Comparison of ENCODE assay signal across 11 cellular contexts in the genomic region with DNA sequence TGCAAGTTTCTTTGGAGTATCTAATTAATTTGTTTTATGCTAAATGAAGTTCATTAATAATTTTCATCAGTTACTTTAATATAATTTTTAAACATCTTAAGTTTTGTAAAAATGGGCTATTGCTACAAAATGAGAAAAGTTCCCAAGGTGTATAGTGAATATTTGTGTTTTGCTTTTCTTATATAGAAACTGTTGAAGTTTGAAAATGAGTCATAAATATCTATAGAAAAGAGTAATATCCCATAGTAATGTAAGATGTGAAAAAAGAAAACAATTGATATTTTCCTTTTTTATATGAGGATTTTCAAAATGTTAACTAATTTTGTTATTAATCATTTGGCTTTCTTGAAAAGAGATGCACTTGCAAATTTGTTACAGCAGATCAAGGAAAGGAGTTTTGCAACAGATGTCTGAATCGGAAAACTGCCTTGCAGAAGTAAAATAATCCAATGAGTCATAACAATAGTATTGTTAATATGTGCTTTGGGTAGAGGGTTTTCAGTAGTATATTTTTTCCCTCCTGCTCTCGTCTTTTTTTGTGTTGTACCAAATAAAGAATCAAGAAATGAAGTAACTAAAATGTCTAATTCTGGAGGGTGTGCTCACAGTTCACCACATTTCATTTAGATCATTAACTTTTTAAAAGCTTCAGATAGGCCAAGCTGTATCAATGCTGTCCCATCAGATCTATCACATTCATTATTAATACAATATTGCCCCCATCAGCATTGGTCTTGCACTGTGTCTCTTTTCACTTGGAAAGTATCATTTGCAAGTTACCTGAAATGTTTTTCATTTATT. TPM values are rescaled to one million over a fixed set of nuclear protein-coding genes. Genes with fewer than 3 reads are reported as not detected.
DNase-seq lines count a peak whose midpoint lies in the region; ATAC-seq, FAIRE-seq and TF ChIP-seq lines count a peak whose summit lies in the region.
"Had no signal": no experiment of that assay in that cellular context is flagged by ENCODE, and none has a peak within 500 bp of the region (broad histone marks: within the 10 kb centered on the region; RNA-seq: fewer than 3 reads in every experiment).

No MANE protein-coding gene starts in this region.

- H3K4me3 ChIP-seq in DND-41 (ENCODE audit: low read depth in 1 of 2, low read length in 2 of 2) (no peak overlapping the region), bronchial epithelial cell (ENCODE audit: low read depth, low read length) (no peak overlapping the region), adrenal gland (no peak overlapping the region)

- H3K4me2 ChIP-seq in DND-41 (ENCODE audit: insufficient read depth, low read length), result no peak overlapping the region

- H3K4me1 ChIP-seq in DND-41 (ENCODE audit: insufficient read depth, low read length), result no peaks in the 10 kb centered on the region
- no peaks in the 10 kb centered on the region for H3K4me1 ChIP-seq in adrenal gland (replicated peaks in 1 of 2)

- TF ChIP-seq CTCF in DND-41 (IDR thresholded peaks at IDR 0.05; ENCODE audit: borderline replicate concordance, extremely low read depth, low read length, poor library complexity, severe bottlenecking) (peak; percentile 8), bronchial epithelial cell (IDR thresholded peaks at IDR 0.05; ENCODE audit: insufficient read depth, low read length, severe bottlenecking) (no peak), adrenal gland (IDR thresholded peaks at IDR 0.05) (no peak)

- no peak for DNase-seq in DND-41
- peak; percentile 69 for DNase-seq in bronchial epithelial cell (ENCODE audit: low read depth)
- DNase-seq in adrenal gland, result no peak
- DNase-seq in substantia nigra (lab: John Stamatoyannopoulos, UW), result no peak
- DNase-seq in hypothalamus (lab: John Stamatoyannopoulos, UW), result no peak
- DNase-seq: stimulated activated naive B cell treated with anti-CD40 and anti-IgM and Interleukin-4, amounts not matched to agents 10 μg/mL and 1 μg/mL and 100 μg/mL, for 72 hours had no signal

- H3K79me2 ChIP-seq in DND-41 (ENCODE audit: insufficient read depth, low read length), result no peaks in the 10 kb centered on the region

- H3K27ac ChIP-seq in DND-41 (ENCODE audit: low read length) (no peak overlapping the region), adrenal gland (no peak overlapping the region), substantia nigra (ENCODE audit: low read depth, low read length, poor library complexity, severe bottlenecking) (no peak overlapping the region)

- H3K9me3 ChIP-seq in DND-41 (ENCODE audit: insufficient read depth, low read length, severe bottlenecking) (no peaks in the 10 kb centered on the region), adrenal gland (replicated peaks in 1 of 3) (no peaks in the 10 kb centered on the region)

- H2AFZ ChIP-seq in DND-41 (ENCODE audit: low read depth, low read length), result no peak overlapping the region

- H3K27me3 ChIP-seq in DND-41 (ENCODE audit: insufficient read depth, low read length, poor library complexity) (no peaks in the 10 kb centered on the region), bronchial epithelial cell (ENCODE audit: control insufficient read depth, insufficient read depth, low read length) (no peaks in the 10 kb centered on the region), adrenal gland (no peaks in the 10 kb centered on the region)

- no peak for TF ChIP-seq POLR2A in adrenal gland (IDR thresholded peaks at IDR 0.05)

- intact Hi-C loops in adrenal gland (cut with DNase I), result no loop called here

- ATAC-seq in DND-41 (ENCODE audit: insufficient read depth, low read depth) (no peak), GM19463 (IDR thresholded peaks at IDR 0.05; ENCODE audit: unreplicated experiment) (peak; percentile 81), HG03108 (IDR thresholded peaks at IDR 0.05; ENCODE audit: unreplicated experiment) (peak; percentile 77), esophagus mucosa (no peak)
- ATAC-seq: Panc1 had no signal

- WGBS in adrenal gland, 4 donors, result 25 to 53% (median 32%) methylated on average over 2 of the region's 2 CpGs

- no peaks in the 10 kb centered on the region for H3K36me3 ChIP-seq in DND-41 (ENCODE audit: insufficient read depth, low read length)
- no peaks in the 10 kb centered on the region for H3K36me3 ChIP-seq in bronchial epithelial cell (ENCODE audit: control insufficient read depth, insufficient read depth, low read length)
- no peaks in the 10 kb centered on the region for H3K36me3 ChIP-seq in adrenal gland (replicated peaks in 1 of 2)

- no peak overlapping the region for H3K9ac ChIP-seq in DND-41 (ENCODE audit: low read depth, low read length)

- H4K20me1 ChIP-seq in DND-41 (ENCODE audit: insufficient read depth, low read length), result no peaks in the 10 kb centered on the region

- FAIRE-seq in bronchial epithelial cell (lab: Jason Lieb, UNC), result no peak
- FAIRE-seq: G401.6 had no signal

RNA-seq across cellular contexts. Expression of a gene that starts 15.5 kb away (rescaled TPM):
- total RNA-seq in bronchial epithelial cell (under 0.01 and 0.38 TPM in 2 replicates), esophagus mucosa (1.2 TPM), adrenal gland (10 to 100 TPM in 1 of 8 donors, 1 to 10 TPM in 7; 2.4 to 10.0 (median 4.9) TPM)
- 1 to 10 TPM in 2 of 3 donors, under 1 TPM in 1; 0.81 to 3.5 (median 1.0) TPM for polyA plus RNA-seq in adrenal gland

RNA-seq across cellular contexts. Expression of a gene that starts 30.2 kb away (rescaled TPM):
- total RNA-seq in bronchial epithelial cell (5.5 and 9.7 TPM in 2 replicates), esophagus mucosa (14.2 TPM), adrenal gland (10 to 100 TPM in 6 of 8 donors, 1 to 10 TPM in 2; 6.9 to 19.4 (median 16.2) TPM)
- polyA plus RNA-seq in adrenal gland, result 10 to 100 TPM in 1 of 3 donors, 1 to 10 TPM in 2; 6.2 to 27.8 (median 8.6) TPM

RNA-seq across cellular contexts. Expression of a gene that starts 55.8 kb away (rescaled TPM):
- 180 and 214 TPM in 2 replicates for total RNA-seq in bronchial epithelial cell
- 121 TPM for total RNA-seq in esophagus mucosa
- 100 to 1,000 TPM in 4 of 8 donors, 10 to 100 TPM in 4; 76.8 to 134 (median 104) TPM for total RNA-seq in adrenal gland
- polyA plus RNA-seq in adrenal gland, result 100 to 1,000 TPM in 1 of 3 donors, 10 to 100 TPM in 2; 26.8 to 113 (median 26.9) TPM

Comparison
In these comparisons a context has a peak if more than half of its experiments do, and no peak if none do; other contexts are left out.
1. ATAC-seq: peak in GM19463 (single experiment) and HG03108 (single experiment); none in DND-41 (single experiment) and esophagus mucosa (single experiment).